In genomic region chr20:22861231-22861980, GRCh38 we compare ENCODE assay signal across 1 cellular context.
TF ChIP-seq lines count a peak whose summit lies in the region.

No MANE protein-coding gene starts in this region.

TF ChIP-seq in K562, 482 proteins besides CTCF, POLR2A, EP300 and RAD21 (continued from another document):
- no peak for TF ChIP-seq ZBTB33 (CRISPR knock-in tag; IDR thresholded peaks at IDR 0.05)
- TF ChIP-seq MAFG (tag; conservative IDR thresholded peaks at IDR 0.05) = no peak
- TF ChIP-seq MBD1 (CRISPR knock-in tag; IDR thresholded peaks at IDR 0.05) = no peak
- no peak for TF ChIP-seq JUND (IDR thresholded peaks at IDR 0.05; ENCODE audit: borderline replicate concordance, low read depth, low read length)
- TF ChIP-seq JUND (tag; IDR thresholded peaks at IDR 0.05; ENCODE audit: borderline replicate concordance, low read depth, low read length) = peak; percentile 31; the same call in 1 of the 3 replicates
- TF ChIP-seq KDM1A (IDR thresholded peaks at IDR 0.05) = no peak
